ENCODE assay signal across 9 cellular contexts in the genomic region with DNA sequence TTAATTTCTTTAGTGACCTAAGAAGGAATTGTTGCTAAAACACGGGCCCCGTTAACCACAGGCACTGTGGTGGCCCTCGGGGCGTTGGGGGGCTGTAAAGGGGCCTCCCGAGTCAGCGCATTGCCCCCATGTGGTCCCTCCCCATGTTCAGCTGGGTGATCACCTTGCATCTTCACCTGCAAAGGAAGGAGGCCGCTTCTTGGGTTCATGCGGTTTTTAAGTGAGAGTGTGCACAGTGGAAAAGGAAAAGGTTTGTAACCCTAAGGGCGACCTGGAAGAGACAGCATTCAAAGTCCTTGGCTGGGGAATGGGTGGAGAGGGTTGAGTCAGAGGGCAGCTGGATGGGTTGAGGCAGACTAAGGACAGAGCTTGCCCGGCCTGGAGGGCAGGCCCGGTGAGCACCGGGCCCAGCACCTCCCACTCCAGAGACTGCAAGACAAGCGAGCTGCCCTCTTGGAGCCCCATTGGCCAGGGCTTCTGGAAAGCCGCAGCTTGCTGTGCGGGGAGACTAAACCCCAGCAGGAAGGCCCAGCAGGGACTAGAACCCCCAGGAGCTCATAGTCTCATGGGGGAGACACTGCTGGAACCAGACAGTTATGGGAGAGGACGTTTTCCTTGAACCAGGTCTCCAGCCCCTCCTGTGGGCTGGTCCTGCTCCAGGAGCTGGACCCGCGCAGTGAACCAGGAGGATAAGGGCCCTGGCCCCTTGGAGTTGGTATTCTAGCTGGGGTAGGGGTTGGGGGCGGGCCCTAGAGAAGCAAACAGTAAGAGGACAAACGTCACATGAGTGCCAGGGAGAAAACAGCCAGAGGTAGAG. TPM values are rescaled to one million over a fixed set of nuclear protein-coding genes. Genes with fewer than 3 reads are reported as not detected.
A peak's percentile ranks its signal among the peaks of the same experiment; 100 is the strongest.
DNase-seq lines count a peak whose midpoint lies in the region; FAIRE-seq and TF ChIP-seq lines count a peak whose summit lies in the region.
"Had no signal": no experiment of that assay in that cellular context is flagged by ENCODE, and none has a peak within 500 bp of the region (broad histone marks: within the 10 kb centered on the region; RNA-seq: fewer than 3 reads in every experiment).

No MANE protein-coding gene starts in this region.

- peaks cover 31% of the 10 kb centered on the region for H3K36me3 ChIP-seq in mesodermal cell (ENCODE audit: control insufficient read depth, insufficient read depth, low read length)

- no peak overlapping the region for H3K4me3 ChIP-seq in mesodermal cell (ENCODE audit: extremely low read depth, insufficient read depth, low read length, poor library complexity, severe bottlenecking)
- H3K4me3 ChIP-seq: body of pancreas had no signal

- CTCF ChIA-PET in activated naive CD4-positive, alpha-beta T cell treated with anti-CD3 and anti-CD28 coated beads, Interleukin-2, amount 10 ng/mL, durations not matched to agents 7 days and 5 days (lab: Charles Lee): interaction anchor here (0.6 to 6.5 kb wide), 26 partner anchors 9 to 1134 kb away, joined by 3 to 51 read pairs (median 3); no protein-coding TSS in a partner anchor

- peaks cover 19% of the 10 kb centered on the region for H3K36me3 Mint-ChIP-seq in activated naive CD4-positive, alpha-beta T cell treated with anti-CD3 and anti-CD28 coated beads, Interleukin-2, amount 10 ng/mL, durations not matched to agents 7 days and 5 days

- peak overlapping the region; percentile 49 for H3K27ac Mint-ChIP-seq in activated naive CD4-positive, alpha-beta T cell treated with anti-CD3 and anti-CD28 coated beads, Interleukin-2, amount 10 ng/mL, durations not matched to agents 7 days and 5 days

- 90 to 92% methylated on average over 13 to 20 of the region's 20 CpGs for WGBS in mesodermal cell (ENCODE audit: insufficient coverage in 2 of 2), 2 experiments

- in situ Hi-C loops in KBM-7 (cut with MboI; ENCODE audit: low pct_unique_long_range_greater_than_20kb, low sequenced_read_pairs): loop anchor here (25.0 kb wide), 1 partner anchor 1082 kb away; no protein-coding TSS in a partner anchor

- TF ChIP-seq POLR2A in GM12892 (IDR thresholded peaks at IDR 0.05; ENCODE audit: low read depth, low read length): no peak

- peak overlapping the region; percentile 10 for H3K27ac ChIP-seq in mesodermal cell (ENCODE audit: low read depth, low read length, severe bottlenecking)

- no peak overlapping the region for H3K4me3 Mint-ChIP-seq in activated naive CD4-positive, alpha-beta T cell treated with anti-CD3 and anti-CD28 coated beads, Interleukin-2, amount 10 ng/mL, durations not matched to agents 7 days and 5 days

- FAIRE-seq in GM12892 (lab: Jason Lieb, UNC): no peak

- peaks cover 24% of the 10 kb centered on the region for H3K4me1 Mint-ChIP-seq in activated naive CD4-positive, alpha-beta T cell treated with anti-CD3 and anti-CD28 coated beads, Interleukin-2, amount 10 ng/mL, durations not matched to agents 7 days and 5 days

- H3K9me3 Mint-ChIP-seq in activated naive CD4-positive, alpha-beta T cell treated with anti-CD3 and anti-CD28 coated beads, Interleukin-2, amount 10 ng/mL, durations not matched to agents 7 days and 5 days: no peaks in the 10 kb centered on the region

- no peak for DNase-seq in activated naive CD4-positive, alpha-beta T cell treated with anti-CD3 and anti-CD28 coated beads, Interleukin-2, amount 10 ng/mL, durations not matched to agents 7 days and 5 days
- no peak for DNase-seq in activated naive CD4-positive, alpha-beta T cell treated with Interleukin-2 at 50 U/mL for 16 hours
- peak; percentile 46 for DNase-seq in cerebellar cortex (ENCODE audit: low spot score)
- DNase-seq in ureter (ENCODE audit: low spot score): peak; percentile 44
- DNase-seq in NCI-H526 treated with DMSO at 0.1 percent for 48 hours (lab: John Stamatoyannopoulos, UW): no peak
- DNase-seq in KBM-7: no peak
- no peak for DNase-seq in GM12892 (ENCODE audit: insufficient read length)

- H3K4me1 ChIP-seq in mesodermal cell (ENCODE audit: control insufficient read depth, insufficient read depth, low read length, poor library complexity, severe bottlenecking): peaks cover 10% of the 10 kb centered on the region

- no peaks in the 10 kb centered on the region for H3K9me3 ChIP-seq in mesodermal cell (ENCODE audit: control insufficient read depth, low read length)
- H3K9me3 ChIP-seq: body of pancreas had no signal

- peaks cover 3% of the 10 kb centered on the region for H3K27me3 Mint-ChIP-seq in activated naive CD4-positive, alpha-beta T cell treated with anti-CD3 and anti-CD28 coated beads, Interleukin-2, amount 10 ng/mL, durations not matched to agents 7 days and 5 days

RNA-seq across cellular contexts. Expression of gene RGMA, which starts 59.2 kb away (rescaled TPM):
- polyA plus RNA-seq in mesodermal cell (2013, experiment 1 of 2): 6.7 TPM
- polyA plus RNA-seq in mesodermal cell (2013, experiment 2 of 2): 4.5 TPM
- 6.4 TPM for total RNA-seq in ureter
- 0.02 TPM for polyA plus RNA-seq in GM12892 (2012; ENCODE audit: missing spikeins)

Comparison
In these comparisons a context has a peak if more than half of its experiments do, and no peak if none do; other contexts are left out.
1. DNase-seq: peak in cerebellar cortex (single experiment) and ureter (single experiment); none in activated naive CD4-positive, alpha-beta T cell treated with anti-CD3 and anti-CD28 coated beads, Interleukin-2, amount 10 ng/mL, durations not matched to agents 7 days and 5 days (single experiment), activated naive CD4-positive, alpha-beta T cell treated with Interleukin-2 at 50 U/mL for 16 hours (single experiment), NCI-H526 treated with DMSO at 0.1 percent for 48 hours (single experiment), KBM-7 (single experiment) and GM12892 (single experiment).